ENCODE assay signal across 8 cellular contexts in genomic region chr10:73095479-73096021, GRCh38. TPM values are rescaled to one million over a fixed set of nuclear protein-coding genes. Genes with fewer than 3 reads are reported as not detected.
DNase-seq lines count a peak whose midpoint lies in the region; ATAC-seq and TF ChIP-seq lines count a peak whose summit lies in the region.

No MANE protein-coding gene starts in this region.

- peaks cover 50% of the 10 kb centered on the region for H3K4me1 Mint-ChIP-seq in activated T-helper 1 cell treated with anti-CD3 and anti-CD28 coated beads, Interleukin-12 subunit alpha, Interleukin-12 subunit beta, Interleukin-2, Interleukin-4 antibody, amounts not matched to agents 30 ng/mL and 10 ng/mL and 1 ng/mL, durations not matched to agents 14 hours and 24 hours and 36 hours (ENCODE audit: low read depth)
- peaks cover 48% of the 10 kb centered on the region for H3K4me1 Mint-ChIP-seq in nephron

- peak overlapping the region; percentile 96 for H3K4me3 Mint-ChIP-seq in activated T-helper 1 cell treated with anti-CD3 and anti-CD28 coated beads, Interleukin-12 subunit alpha, Interleukin-12 subunit beta, Interleukin-2, Interleukin-4 antibody, amounts not matched to agents 30 ng/mL and 10 ng/mL and 1 ng/mL, durations not matched to agents 14 hours and 24 hours and 36 hours
- peak overlapping the region; percentile 93 to 96 (median 94) for H3K4me3 Mint-ChIP-seq in nephron

- H3K36me3 Mint-ChIP-seq in activated T-helper 1 cell treated with anti-CD3 and anti-CD28 coated beads, Interleukin-12 subunit alpha, Interleukin-12 subunit beta, Interleukin-2, Interleukin-4 antibody, amounts not matched to agents 30 ng/mL and 10 ng/mL and 1 ng/mL, durations not matched to agents 14 hours and 24 hours and 36 hours (ENCODE audit: low read depth): peaks cover 15% of the 10 kb centered on the region
- H3K36me3 Mint-ChIP-seq in nephron (ENCODE audit: low read depth): peaks cover 9% of the 10 kb centered on the region

- intact Hi-C loops in Right ventricle myocardium superior (cut with DNase I): loop anchor here (5.0 kb wide), 1 partner anchor 67 kb away; no protein-coding TSS in a partner anchor
- intact Hi-C loops in Right ventricle myocardium inferior (cut with DNase I): loop anchor here (2.0 to 5.0 kb wide), 2 partner anchors 23 to 62 kb away; no protein-coding TSS in a partner anchor
- intact Hi-C loops in activated T-helper 1 cell treated with anti-CD3 and anti-CD28 coated beads, Interleukin-12 subunit alpha, Interleukin-12 subunit beta, Interleukin-2, Interleukin-4 antibody, amounts not matched to agents 30 ng/mL and 10 ng/mL and 1 ng/mL, durations not matched to agents 14 hours and 24 hours and 36 hours (cut with micrococcal nuclease): loop anchor here (1.0 to 5.0 kb wide), 9 partner anchors 15 to 799 kb away; partner anchors contain the start of genes ECD, FAM149B1, MICU1 and NUDT13

- DNase-seq in Right ventricle myocardium superior: peak; percentile 53
- DNase-seq in Right ventricle myocardium inferior (ENCODE audit: missing footprints): no peak
- peak; percentile 34 for DNase-seq in NOMO-1 treated with dmso at 0.1 percent for 144 hours (lab: John Stamatoyannopoulos, UW; ENCODE audit: unreplicated experiment)
- DNase-seq in activated T-helper 1 cell treated with anti-CD3 and anti-CD28 coated beads, Interleukin-12 subunit alpha, Interleukin-12 subunit beta, Interleukin-2, Interleukin-4 antibody, amounts not matched to agents 30 ng/mL and 10 ng/mL and 1 ng/mL, durations not matched to agents 14 hours and 24 hours and 36 hours (ENCODE audit: low spot score): no peak
- peak; percentile 88 for DNase-seq in fibroblast of pulmonary artery (ENCODE audit: low read depth)

- no peaks in the 10 kb centered on the region for H3K4me1 ChIP-seq in urinary bladder (ENCODE audit: insufficient read depth)

- H3K27ac ChIP-seq in urinary bladder (ENCODE audit: low read depth): peak overlapping the region; percentile 98

- under 1% methylated on average over 15 of the region's 15 CpGs for WGBS in urinary bladder

- H3K36me3 ChIP-seq in urinary bladder (ENCODE audit: insufficient read depth): no peaks in the 10 kb centered on the region

- ATAC-seq in Right ventricle myocardium superior (ENCODE audit: poor library complexity) (peak; percentile 14), Right ventricle myocardium inferior (no peak), HG03565 (IDR thresholded peaks at IDR 0.05; ENCODE audit: unreplicated experiment) (no peak)

- H3K9me3 Mint-ChIP-seq in activated T-helper 1 cell treated with anti-CD3 and anti-CD28 coated beads, Interleukin-12 subunit alpha, Interleukin-12 subunit beta, Interleukin-2, Interleukin-4 antibody, amounts not matched to agents 30 ng/mL and 10 ng/mL and 1 ng/mL, durations not matched to agents 14 hours and 24 hours and 36 hours: no peaks in the 10 kb centered on the region
- no peaks in the 10 kb centered on the region for H3K9me3 Mint-ChIP-seq in nephron

- TF ChIP-seq CTCF in fibroblast of pulmonary artery (IDR thresholded peaks at IDR 0.05; ENCODE audit: low read length, missing control alignments) (no peak), nephron (IDR thresholded peaks at IDR 0.05; ENCODE audit: unreplicated experiment in 3 of 3) (no peak)

- peaks cover 2% of the 10 kb centered on the region for H3K27me3 Mint-ChIP-seq in activated T-helper 1 cell treated with anti-CD3 and anti-CD28 coated beads, Interleukin-12 subunit alpha, Interleukin-12 subunit beta, Interleukin-2, Interleukin-4 antibody, amounts not matched to agents 30 ng/mL and 10 ng/mL and 1 ng/mL, durations not matched to agents 14 hours and 24 hours and 36 hours (ENCODE audit: insufficient read depth)
- H3K27me3 Mint-ChIP-seq in nephron (ENCODE audit: low read depth): no peaks in the 10 kb centered on the region

- H3K27ac Mint-ChIP-seq in activated T-helper 1 cell treated with anti-CD3 and anti-CD28 coated beads, Interleukin-12 subunit alpha, Interleukin-12 subunit beta, Interleukin-2, Interleukin-4 antibody, amounts not matched to agents 30 ng/mL and 10 ng/mL and 1 ng/mL, durations not matched to agents 14 hours and 24 hours and 36 hours: peak overlapping the region; percentile 94
- peak overlapping the region; percentile 97 to 99 (median 98) for H3K27ac Mint-ChIP-seq in nephron

- H3K4me3 ChIP-seq in fibroblast of pulmonary artery (replicated peaks; ENCODE audit: low read depth, low read length): peak overlapping the region; percentile 79
- H3K4me3 ChIP-seq in urinary bladder (ENCODE audit: low read depth, low read length): peak overlapping the region; percentile 62

RNA-seq across cellular contexts. Expression of gene P4HA1, which starts 1.1 kb away (rescaled TPM):
- total RNA-seq in Right ventricle myocardium superior (79.2 TPM), Right ventricle myocardium inferior (77.0 TPM), urinary bladder (143 TPM)
- total RNA-seq in activated T-helper 1 cell treated with anti-CD3 and anti-CD28 coated beads, Interleukin-12 subunit alpha, Interleukin-12 subunit beta, Interleukin-2, Interleukin-4 antibody, amounts not matched to agents 30 ng/mL and 10 ng/mL and 1 ng/mL, durations not matched to agents 14 hours and 24 hours and 36 hours: 52.8 and 54.5 TPM in 2 replicates
- polyA plus RNA-seq in urinary bladder: 21.5 TPM

RNA-seq across cellular contexts. Expression of gene NUDT13, which starts 14.7 kb away (rescaled TPM):
- total RNA-seq in Right ventricle myocardium superior (4.1 TPM), Right ventricle myocardium inferior (3.6 TPM), urinary bladder (1.3 TPM)
- 0.81 and 0.83 TPM in 2 replicates for total RNA-seq in activated T-helper 1 cell treated with anti-CD3 and anti-CD28 coated beads, Interleukin-12 subunit alpha, Interleukin-12 subunit beta, Interleukin-2, Interleukin-4 antibody, amounts not matched to agents 30 ng/mL and 10 ng/mL and 1 ng/mL, durations not matched to agents 14 hours and 24 hours and 36 hours
- polyA plus RNA-seq in urinary bladder: 2.1 TPM

Comparison
In these comparisons a context has a peak if more than half of its experiments do, and no peak if none do; other contexts are left out.
1. DNase-seq: peak in Right ventricle myocardium superior (single experiment), NOMO-1 treated with dmso at 0.1 percent for 144 hours (single experiment) and fibroblast of pulmonary artery (single experiment); none in Right ventricle myocardium inferior (single experiment) and activated T-helper 1 cell treated with anti-CD3 and anti-CD28 coated beads, Interleukin-12 subunit alpha, Interleukin-12 subunit beta, Interleukin-2, Interleukin-4 antibody, amounts not matched to agents 30 ng/mL and 10 ng/mL and 1 ng/mL, durations not matched to agents 14 hours and 24 hours and 36 hours (single experiment).